In genomic region chr19:1889907-1890306, GRCh38 we compare ENCODE assay signal across 14 cellular contexts.
"Had no signal": no experiment of that assay in that cellular context is flagged by ENCODE, and none has a peak within 500 bp of the region (broad histone marks: within the 10 kb centered on the region; RNA-seq: fewer than 3 reads in every experiment).

No MANE protein-coding gene starts in this region.

- H3K9me3 Mint-ChIP-seq: activated T-helper 17 cell treated with anti-CD3 and anti-CD28 coated beads, Interleukin-2, amount 50 U/mL, for 72 hours; naive B cell; stimulated activated naive B cell treated with anti-CD40 and anti-IgM and Interleukin-4, amounts not matched to agents 10 μg/mL and 1 μg/mL and 100 μg/mL, for 72 hours had no signal

- DNase-seq: activated naive CD4-positive, alpha-beta T cell; dermis blood vessel endothelial cell; effector memory CD4-positive, alpha-beta T cell; mesenchymal stem cell; mucosa of descending colon; naive B cell; nucleus accumbens; sigmoid colon; stimulated activated CD4-positive, alpha-beta T cell treated with anti-CD3 and anti-CD28 coated beads, Interleukin-4, amount 100 ng/mL, for 4 hours; stimulated activated naive B cell treated with anti-CD40 and anti-IgM and Interleukin-4, amounts not matched to agents 10 μg/mL and 1 μg/mL and 100 μg/mL, for 72 hours; T-helper 17 cell; thyroid gland; WERI-Rb-1 had no signal

- H3K36me3 Mint-ChIP-seq: naive B cell; stimulated activated naive B cell treated with anti-CD40 and anti-IgM and Interleukin-4, amounts not matched to agents 10 μg/mL and 1 μg/mL and 100 μg/mL, for 72 hours had no signal

- H3K27me3 Mint-ChIP-seq: activated T-helper 17 cell treated with anti-CD3 and anti-CD28 coated beads, Interleukin-2, amount 50 U/mL, for 72 hours; naive B cell; stimulated activated naive B cell treated with anti-CD40 and anti-IgM and Interleukin-4, amounts not matched to agents 10 μg/mL and 1 μg/mL and 100 μg/mL, for 72 hours; T-helper 17 cell had no signal

- H3K4me3 Mint-ChIP-seq: activated T-helper 17 cell treated with anti-CD3 and anti-CD28 coated beads, Interleukin-2, amount 50 U/mL, for 72 hours; stimulated activated naive B cell treated with anti-CD40 and anti-IgM and Interleukin-4, amounts not matched to agents 10 μg/mL and 1 μg/mL and 100 μg/mL, for 72 hours; T-helper 17 cell had no signal

- ATAC-seq: activated T-helper 17 cell treated with anti-CD3 and anti-CD28 coated beads, Interleukin-2, amount 50 U/mL, for 72 hours; mucosa of descending colon; stimulated activated naive B cell treated with anti-CD40 and anti-IgM and Interleukin-4, amounts not matched to agents 10 μg/mL and 1 μg/mL and 100 μg/mL, for 72 hours; T-helper 17 cell had no signal

- H3K27ac Mint-ChIP-seq: activated T-helper 17 cell treated with anti-CD3 and anti-CD28 coated beads, Interleukin-2, amount 50 U/mL, for 72 hours; stimulated activated naive B cell treated with anti-CD40 and anti-IgM and Interleukin-4, amounts not matched to agents 10 μg/mL and 1 μg/mL and 100 μg/mL, for 72 hours; T-helper 17 cell had no signal
